40 cellular contexts compared by ENCODE assay signal in genomic region chr10:107152087-107152486, GRCh38. TPM values are rescaled to one million over a fixed set of nuclear protein-coding genes. Genes with fewer than 3 reads are reported as not detected.
"Had no signal": no experiment of that assay in that cellular context is flagged by ENCODE, and none has a peak within 500 bp of the region (broad histone marks: within the 10 kb centered on the region; RNA-seq: fewer than 3 reads in every experiment).

No MANE protein-coding gene starts in this region.

- H3K27ac Mint-ChIP-seq: activated naive CD4-positive, alpha-beta T cell treated with anti-CD3 and anti-CD28 coated beads for 36 hours; activated naive CD4-positive, alpha-beta T cell treated with anti-CD3 and anti-CD28 coated beads, Interleukin-2, amount 10 ng/mL, durations not matched to agents 7 days and 5 days; activated naive CD4-positive, alpha-beta T cell treated with anti-CD3 and anti-CD28 coated beads, Interleukin-2, amount 50 U/mL, for 24 hours; activated naive CD4-positive, alpha-beta T cell treated with anti-CD3 and anti-CD28 coated beads, Interleukin-2, amount 50 U/mL, for 72 hours; activated naive CD8-positive, alpha-beta T cell; activated naive CD8-positive, alpha-beta T cell treated with anti-CD3 and anti-CD28 coated beads for 36 hours; activated naive CD8-positive, alpha-beta T cell treated with anti-CD3 and anti-CD28 coated beads, Interleukin-2, amount 10 ng/mL, durations not matched to agents 7 days and 5 days; activated naive CD8-positive, alpha-beta T cell treated with anti-CD3 and anti-CD28 coated beads, Interleukin-2, amount 50 U/mL, for 24 hours; activated T-cell treated with anti-CD3 and anti-CD28 coated beads, Interleukin-2, amount 50 U/mL, for 24 hours; activated T-cell treated with anti-CD3 and anti-CD28 coated beads, Interleukin-2, amount 50 U/mL, for 72 hours; activated T-helper 1 cell treated with anti-CD3 and anti-CD28 coated beads, Interleukin-12 subunit alpha, Interleukin-12 subunit beta, Interleukin-2, Interleukin-4 antibody, amounts not matched to agents 30 ng/mL and 10 ng/mL and 1 ng/mL, durations not matched to agents 14 hours and 24 hours and 36 hours; activated T-helper 17 cell treated with anti-CD3 and anti-CD28 coated beads, Interleukin-2, amount 50 U/mL, for 72 hours; activated T-helper 2 cell treated with anti-CD3 and anti-CD28 coated beads, Interferon-gamma antibody, Interleukin-2, Interleukin-4, amounts not matched to agents 10 μg/mL and 5 μg/mL and 100 μg/mL, durations not matched to agents 14 hours and 24 hours and 36 hours; brain had no signal

- H3K36me3 ChIP-seq: adrenal gland, ascending aorta, brain microvascular endothelial cell, breast epithelium, cardiac muscle cell had no signal

- H3K4me1 ChIP-seq: adrenal gland, ascending aorta, body of pancreas, breast epithelium had no signal

- H3K9me3 ChIP-seq: adrenal gland, ascending aorta, body of pancreas had no signal

- H3K36me3 Mint-ChIP-seq: activated naive CD4-positive, alpha-beta T cell treated with anti-CD3 and anti-CD28 coated beads, Interleukin-2, amount 10 ng/mL, durations not matched to agents 7 days and 5 days; activated naive CD4-positive, alpha-beta T cell treated with anti-CD3 and anti-CD28 coated beads, Interleukin-2, amount 50 U/mL, for 24 hours; activated naive CD8-positive, alpha-beta T cell; activated naive CD8-positive, alpha-beta T cell treated with anti-CD3 and anti-CD28 coated beads for 36 hours; activated naive CD8-positive, alpha-beta T cell treated with anti-CD3 and anti-CD28 coated beads, Interleukin-2, amount 10 ng/mL, durations not matched to agents 7 days and 5 days had no signal

- DNase-seq: activated effector memory CD4-positive, alpha-beta T cell treated with anti-CD3 and anti-CD28 coated beads, Interleukin-2, amount 50 U/mL, for 16 hours; activated effector memory CD4-positive, alpha-beta T cell treated with Interleukin-2 at 50 U/mL for 16 hours; activated gamma-delta T cell; activated gamma-delta T cell treated with Interleukin-2 at 50 U/mL for 16 hours; activated naive CD4-positive, alpha-beta T cell; activated naive CD4-positive, alpha-beta T cell treated with anti-CD3 and anti-CD28 coated beads for 36 hours; activated naive CD4-positive, alpha-beta T cell treated with anti-CD3 and anti-CD28 coated beads, Interleukin-2, amount 10 ng/mL, durations not matched to agents 7 days and 5 days; activated naive CD4-positive, alpha-beta T cell treated with anti-CD3 and anti-CD28 coated beads, Interleukin-2, amount 50 U/mL, for 16 hours; activated naive CD4-positive, alpha-beta T cell treated with Interleukin-2 at 50 U/mL for 16 hours; activated naive CD8-positive, alpha-beta T cell treated with anti-CD3 and anti-CD28 coated beads for 36 hours; activated naive CD8-positive, alpha-beta T cell treated with anti-CD3 and anti-CD28 coated beads, Interleukin-2, amount 10 ng/mL, durations not matched to agents 7 days and 5 days; activated naive CD8-positive, alpha-beta T cell treated with anti-CD3 and anti-CD28 coated beads, Interleukin-2, amount 50 U/mL, for 24 hours; activated T-cell treated with anti-CD3 and anti-CD28 coated beads, Interleukin-2, amount 50 U/mL, for 1 hour; activated T-cell treated with anti-CD3 and anti-CD28 coated beads, Interleukin-2, amount 50 U/mL, for 24 hours; activated T-cell treated with anti-CD3 and anti-CD28 coated beads, Interleukin-2, amount 50 U/mL, for 4 hours; activated T-cell treated with anti-CD3 and anti-CD28 coated beads, Interleukin-2, amount 50 U/mL, for 48 hours; activated T-cell treated with anti-CD3 and anti-CD28 coated beads, Interleukin-2, amount 50 U/mL, for 72 hours; adrenal gland; amniotic stem cell; amygdala; anterior cingulate cortex; aorta; body of pancreas; brain microvascular endothelial cell; caudate nucleus; central memory CD4-positive, alpha-beta T cell; cerebellar nuclear complex had no signal

- H3K27me3 ChIP-seq: adrenal gland, ascending aorta, body of pancreas, brain microvascular endothelial cell, breast epithelium, cardiac muscle cell had no signal

- H3K27me3 Mint-ChIP-seq: activated naive CD4-positive, alpha-beta T cell treated with anti-CD3 and anti-CD28 coated beads, Interleukin-2, amount 10 ng/mL, durations not matched to agents 7 days and 5 days; activated naive CD4-positive, alpha-beta T cell treated with anti-CD3 and anti-CD28 coated beads, Interleukin-2, amount 50 U/mL, for 24 hours; activated naive CD8-positive, alpha-beta T cell; activated naive CD8-positive, alpha-beta T cell treated with anti-CD3 and anti-CD28 coated beads for 36 hours; activated naive CD8-positive, alpha-beta T cell treated with anti-CD3 and anti-CD28 coated beads, Interleukin-2, amount 10 ng/mL, durations not matched to agents 7 days and 5 days; activated naive CD8-positive, alpha-beta T cell treated with anti-CD3 and anti-CD28 coated beads, Interleukin-2, amount 50 U/mL, for 24 hours; activated T-cell treated with anti-CD3 and anti-CD28 coated beads, Interleukin-2, amount 50 U/mL, for 24 hours; activated T-helper 17 cell treated with anti-CD3 and anti-CD28 coated beads, Interleukin-2, amount 50 U/mL, for 72 hours; brain; central memory CD8-positive, alpha-beta T cell had no signal

- H3K4me3 Mint-ChIP-seq: activated naive CD4-positive, alpha-beta T cell treated with anti-CD3 and anti-CD28 coated beads for 36 hours; activated naive CD4-positive, alpha-beta T cell treated with anti-CD3 and anti-CD28 coated beads, Interleukin-2, amount 10 ng/mL, durations not matched to agents 7 days and 5 days; activated naive CD4-positive, alpha-beta T cell treated with anti-CD3 and anti-CD28 coated beads, Interleukin-2, amount 50 U/mL, for 24 hours; activated naive CD8-positive, alpha-beta T cell; activated naive CD8-positive, alpha-beta T cell treated with anti-CD3 and anti-CD28 coated beads for 36 hours; activated naive CD8-positive, alpha-beta T cell treated with anti-CD3 and anti-CD28 coated beads, Interleukin-2, amount 10 ng/mL, durations not matched to agents 7 days and 5 days; activated naive CD8-positive, alpha-beta T cell treated with anti-CD3 and anti-CD28 coated beads, Interleukin-2, amount 50 U/mL, for 24 hours; activated T-cell treated with anti-CD3 and anti-CD28 coated beads, Interleukin-2, amount 50 U/mL, for 24 hours; activated T-cell treated with anti-CD3 and anti-CD28 coated beads, Interleukin-2, amount 50 U/mL, for 4 hours; activated T-cell treated with anti-CD3 and anti-CD28 coated beads, Interleukin-2, amount 50 U/mL, for 72 hours; activated T-helper 1 cell treated with anti-CD3 and anti-CD28 coated beads, Interleukin-12 subunit alpha, Interleukin-12 subunit beta, Interleukin-2, Interleukin-4 antibody, amounts not matched to agents 30 ng/mL and 10 ng/mL and 1 ng/mL, durations not matched to agents 14 hours and 24 hours and 36 hours; activated T-helper 17 cell treated with anti-CD3 and anti-CD28 coated beads, Interleukin-2, amount 50 U/mL, for 72 hours; brain; central memory CD8-positive, alpha-beta T cell had no signal

- H3K4me1 Mint-ChIP-seq: activated naive CD4-positive, alpha-beta T cell treated with anti-CD3 and anti-CD28 coated beads, Interleukin-2, amount 10 ng/mL, durations not matched to agents 7 days and 5 days; activated naive CD4-positive, alpha-beta T cell treated with anti-CD3 and anti-CD28 coated beads, Interleukin-2, amount 50 U/mL, for 24 hours; activated naive CD8-positive, alpha-beta T cell treated with anti-CD3 and anti-CD28 coated beads for 36 hours; activated naive CD8-positive, alpha-beta T cell treated with anti-CD3 and anti-CD28 coated beads, Interleukin-2, amount 10 ng/mL, durations not matched to agents 7 days and 5 days; activated naive CD8-positive, alpha-beta T cell treated with anti-CD3 and anti-CD28 coated beads, Interleukin-2, amount 50 U/mL, for 24 hours; activated T-helper 17 cell treated with anti-CD3 and anti-CD28 coated beads, Interleukin-2, amount 50 U/mL, for 72 hours; brain; central memory CD8-positive, alpha-beta T cell had no signal

- H3K4me3 ChIP-seq: adrenal gland, ascending aorta, body of pancreas, breast epithelium, cardiac muscle cell had no signal

- H3K27ac ChIP-seq: adrenal gland, ascending aorta, body of pancreas, brain microvascular endothelial cell, breast epithelium, cardiac muscle cell had no signal

RNA-seq across cellular contexts. Expression of gene SORCS1, which starts 12.4 kb away (rescaled TPM):
- total RNA-seq: activated naive CD4-positive, alpha-beta T cell treated with anti-CD3 and anti-CD28 coated beads for 36 hours; activated naive CD4-positive, alpha-beta T cell treated with anti-CD3 and anti-CD28 coated beads, Interleukin-2, amount 50 U/mL, for 72 hours; activated naive CD8-positive, alpha-beta T cell treated with anti-CD3 and anti-CD28 coated beads for 36 hours; activated naive CD8-positive, alpha-beta T cell treated with anti-CD3 and anti-CD28 coated beads, Interleukin-2, amount 10 ng/mL, durations not matched to agents 7 days and 5 days; activated T-cell treated with anti-CD3 and anti-CD28 coated beads, Interleukin-2, amount 50 U/mL, for 4 hours; activated T-cell treated with anti-CD3 and anti-CD28 coated beads, Interleukin-2, amount 50 U/mL, for 72 hours; activated T-helper 1 cell treated with anti-CD3 and anti-CD28 coated beads, Interleukin-12 subunit alpha, Interleukin-12 subunit beta, Interleukin-2, Interleukin-4 antibody, amounts not matched to agents 30 ng/mL and 10 ng/mL and 1 ng/mL, durations not matched to agents 14 hours and 24 hours and 36 hours; activated T-helper 17 cell treated with anti-CD3 and anti-CD28 coated beads, Interleukin-2, amount 50 U/mL, for 72 hours; ascending aorta; bronchial epithelial cell; chondrocyte had no signal
- polyA plus RNA-seq: aorta had no signal
